In genomic region chr10:123836418-123837145, GRCh38 we compare ENCODE assay signal across 30 cellular contexts. TPM values are rescaled to one million over a fixed set of nuclear protein-coding genes. Genes with fewer than 3 reads are reported as not detected.
"Had no signal": no experiment of that assay in that cellular context is flagged by ENCODE, and none has a peak within 500 bp of the region (broad histone marks: within the 10 kb centered on the region; RNA-seq: fewer than 3 reads in every experiment).

No MANE protein-coding gene starts in this region.

- DNase-seq: activated CD4-positive, alpha-beta memory T cell treated with anti-CD3 and anti-CD28 coated beads, Interleukin-2, amount 10 ng/mL, durations not matched to agents 7 days and 5 days; activated CD4-positive, alpha-beta T cell treated with anti-CD3 and anti-CD28 coated beads for 36 hours; activated CD4-positive, alpha-beta T cell treated with anti-CD3 and anti-CD28 coated beads, Interleukin-2, amount 50 U/mL, for 1 hour; activated gamma-delta T cell; activated naive CD4-positive, alpha-beta T cell treated with anti-CD3 and anti-CD28 coated beads for 36 hours; activated naive CD8-positive, alpha-beta T cell treated with anti-CD3 and anti-CD28 coated beads for 36 hours; activated T-cell treated with anti-CD3 and anti-CD28 coated beads for 4 hours; activated T-cell treated with anti-CD3 and anti-CD28 coated beads, Interleukin-2, amount 50 U/mL, for 48 hours; MG63; MV-4-11; NCI-H1092 treated with DMSO at 0.1 percent for 48 hours; NCI-H1436; NCI-H1694 treated with DMSO at 0.1 percent for 48 hours; NCI-H2029 treated with DMSO at 0.1 percent for 48 hours; NCI-H345; NCI-H510A; NCI-H526 treated with DMSO at 0.1 percent for 48 hours; NK-92 treated with Interleukin-12 subunit alpha and Interleukin-12 subunit beta, amount 100 ng/mL, for 24 hours; OCI-M1; RPMI8226; T-cell had no signal

- ATAC-seq: activated CD4-positive, alpha-beta T cell treated with anti-CD3 and anti-CD28 coated beads for 36 hours; activated T-helper 17 cell treated with anti-CD3 and anti-CD28 coated beads, Interleukin-2, amount 50 U/mL, for 72 hours; Panc1; Right ventricle myocardium inferior; T-cell had no signal

- H3K4me3 Mint-ChIP-seq: activated CD4-positive, alpha-beta memory T cell treated with anti-CD3 and anti-CD28 coated beads, Interleukin-2, amount 10 ng/mL, durations not matched to agents 7 days and 5 days; activated CD4-positive, alpha-beta T cell treated with anti-CD3 and anti-CD28 coated beads for 36 hours; activated naive CD4-positive, alpha-beta T cell treated with anti-CD3 and anti-CD28 coated beads for 36 hours; activated naive CD8-positive, alpha-beta T cell treated with anti-CD3 and anti-CD28 coated beads for 36 hours; activated T-helper 17 cell treated with anti-CD3 and anti-CD28 coated beads, Interleukin-2, amount 50 U/mL, for 72 hours; T-cell had no signal

- H3K4me1 Mint-ChIP-seq: activated CD4-positive, alpha-beta memory T cell treated with anti-CD3 and anti-CD28 coated beads, Interleukin-2, amount 10 ng/mL, durations not matched to agents 7 days and 5 days; activated CD4-positive, alpha-beta T cell treated with anti-CD3 and anti-CD28 coated beads for 36 hours; activated naive CD8-positive, alpha-beta T cell treated with anti-CD3 and anti-CD28 coated beads for 36 hours; activated T-helper 17 cell treated with anti-CD3 and anti-CD28 coated beads, Interleukin-2, amount 50 U/mL, for 72 hours; T-cell had no signal

- H3K36me3 ChIP-seq: breast epithelium, MG63 had no signal

- H3K4me3 ChIP-seq: breast epithelium, MG63, SK-N-MC had no signal

- H3K36me3 Mint-ChIP-seq: activated naive CD8-positive, alpha-beta T cell treated with anti-CD3 and anti-CD28 coated beads for 36 hours; T-cell had no signal

- H3K4me1 ChIP-seq: breast epithelium had no signal

- H3K9me3 Mint-ChIP-seq: activated CD4-positive, alpha-beta memory T cell treated with anti-CD3 and anti-CD28 coated beads, Interleukin-2, amount 10 ng/mL, durations not matched to agents 7 days and 5 days; activated T-helper 17 cell treated with anti-CD3 and anti-CD28 coated beads, Interleukin-2, amount 50 U/mL, for 72 hours had no signal

- H3K27ac ChIP-seq: breast epithelium, KMS-11, SK-N-MC, VCaP had no signal

- H3K9me3 ChIP-seq: breast epithelium, MG63 had no signal

- H3K9ac ChIP-seq: KMS-11 had no signal

- H3K4me2 ChIP-seq: KMS-11 had no signal

- H3K27ac Mint-ChIP-seq: activated CD4-positive, alpha-beta memory T cell treated with anti-CD3 and anti-CD28 coated beads, Interleukin-2, amount 10 ng/mL, durations not matched to agents 7 days and 5 days; activated CD4-positive, alpha-beta T cell treated with anti-CD3 and anti-CD28 coated beads for 36 hours; activated naive CD4-positive, alpha-beta T cell treated with anti-CD3 and anti-CD28 coated beads for 36 hours; activated naive CD8-positive, alpha-beta T cell treated with anti-CD3 and anti-CD28 coated beads for 36 hours; activated T-helper 17 cell treated with anti-CD3 and anti-CD28 coated beads, Interleukin-2, amount 50 U/mL, for 72 hours; T-cell had no signal

- H3K27me3 ChIP-seq: breast epithelium, MG63 had no signal

RNA-seq across cellular contexts. Expression of gene CPXM2, which starts 55.0 kb away (rescaled TPM):
- total RNA-seq: activated CD4-positive, alpha-beta memory T cell treated with anti-CD3 and anti-CD28 coated beads, Interleukin-2, amount 10 ng/mL, durations not matched to agents 7 days and 5 days; activated CD4-positive, alpha-beta T cell treated with anti-CD3 and anti-CD28 coated beads for 36 hours; activated CD8-positive, alpha-beta memory T cell treated with anti-CD3 and anti-CD28 coated beads for 36 hours; activated naive CD4-positive, alpha-beta T cell treated with anti-CD3 and anti-CD28 coated beads for 36 hours; activated naive CD8-positive, alpha-beta T cell treated with anti-CD3 and anti-CD28 coated beads for 36 hours; activated T-helper 17 cell treated with anti-CD3 and anti-CD28 coated beads, Interleukin-2, amount 50 U/mL, for 72 hours; T-cell; T-helper 2 cell treated with Interferon-gamma antibody and Interleukin-4, amounts not matched to agents 100 ng/mL and 5 ng/mL, for 36 hours had no signal
